ENCODE assay signal across 8 cellular contexts in the genomic region with DNA sequence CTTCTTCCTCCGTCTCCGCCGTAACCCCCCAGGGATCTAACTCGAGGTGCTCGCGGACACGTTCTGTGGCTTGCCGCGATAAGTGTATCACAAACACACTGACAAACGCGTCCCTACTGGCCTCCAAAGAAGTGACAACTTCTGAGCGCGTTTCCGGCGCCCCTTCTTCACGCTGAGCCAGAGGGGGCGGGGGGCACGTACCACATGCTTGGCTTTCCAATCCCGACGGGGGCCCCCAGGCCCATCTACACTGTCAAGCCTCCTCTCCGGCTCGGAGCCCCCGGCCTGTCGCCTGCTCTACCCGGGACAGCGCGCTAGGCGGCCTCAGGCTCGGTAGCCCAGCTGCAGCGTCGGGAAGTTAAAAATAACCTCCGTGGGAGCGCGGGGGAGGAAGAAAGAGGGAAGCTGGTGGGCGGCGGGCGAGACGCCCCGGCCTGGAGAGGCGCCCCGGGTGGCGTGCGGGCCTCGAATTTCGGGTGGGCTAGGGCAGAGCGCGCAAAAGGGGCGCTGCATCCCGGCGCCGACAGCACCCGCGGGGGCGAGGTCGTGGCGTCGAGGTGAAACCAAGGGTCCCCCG. TPM values are rescaled to one million over a fixed set of nuclear protein-coding genes. Genes with fewer than 3 reads are reported as not detected.
DNase-seq lines count a peak whose midpoint lies in the region; ATAC-seq and TF ChIP-seq lines count a peak whose summit lies in the region.

No MANE protein-coding gene starts in this region.

- peak; percentile 26 for TF ChIP-seq CTCF in AG09309 (IDR thresholded peaks at IDR 0.05; ENCODE audit: control insufficient read depth, insufficient read depth, low read depth, low read length, missing control alignments)

- H3K4me3 ChIP-seq in AG09309 (ENCODE audit: control insufficient read depth, low read depth, low read length) (peak overlapping the region; percentile 57), endocrine pancreas (ENCODE audit: control insufficient read depth, insufficient read depth, low read length) (no peak overlapping the region), mucosa of rectum (ENCODE audit: low read length in 2 of 2) (peak overlapping the region; percentile 67 to 69)
- H3K4me3 ChIP-seq in Jurkat, Clone E6-1 (ENCODE audit: low read length): peak overlapping the region; percentile 54

- H3K9me3 ChIP-seq in endocrine pancreas (ENCODE audit: control insufficient read depth, low read length) (no peaks in the 10 kb centered on the region), mucosa of rectum (ENCODE audit: control insufficient read depth in 2 of 2, low read length in 2 of 2) (no peaks in the 10 kb centered on the region)

- H3K36me3 ChIP-seq in endocrine pancreas (ENCODE audit: control insufficient read depth, insufficient read depth, low read length) (no peaks in the 10 kb centered on the region), mucosa of rectum (ENCODE audit: control insufficient read depth in 2 of 2, insufficient read depth in 2 of 2, low read length in 2 of 2) (no peaks in the 10 kb centered on the region)

- H3K4me1 ChIP-seq in endocrine pancreas (ENCODE audit: control insufficient read depth, insufficient read depth, low read length) (no peaks in the 10 kb centered on the region), mucosa of rectum (ENCODE audit: control insufficient read depth in 2 of 2, insufficient read depth in 2 of 2, low read length in 2 of 2) (peaks cover 27 to 32% of the 10 kb centered on the region in 2 donors)

- peak overlapping the region; percentile 79 for H3K9ac ChIP-seq in endocrine pancreas (ENCODE audit: control insufficient read depth, insufficient read depth, low read length)
- H3K9ac ChIP-seq in mucosa of rectum (ENCODE audit: low read depth in 1 of 2, low read length in 2 of 2): peak overlapping the region; percentile 56 to 63

- H3K27ac ChIP-seq in mucosa of rectum (ENCODE audit: low read depth in 2 of 2, low read length in 2 of 2): peak overlapping the region; percentile 48 to 56
- H3K27ac ChIP-seq in temporal lobe (ENCODE audit: low read depth, low read length): peak overlapping the region; percentile 38

- ATAC-seq in GM18907 (IDR thresholded peaks at IDR 0.05; ENCODE audit: unreplicated experiment): peak; percentile 11

- DNase-seq in AG09309 (ENCODE audit: low read depth) (no peak), medulla oblongata (ENCODE audit: extremely low spot score) (no peak)
- DNase-seq in Jurkat, Clone E6-1 (ENCODE audit: low read depth, low spot score): peak; percentile 47
- DNase-seq in activated CD4-positive, alpha-beta T cell treated with anti-CD3 and anti-CD28 coated beads, Interleukin-2, amount 50 U/mL, for 1 hour: peak; percentile 24

- H3K27me3 ChIP-seq in endocrine pancreas (ENCODE audit: control insufficient read depth, insufficient read depth, low read length): no peaks in the 10 kb centered on the region
- peaks cover 0 to 2% of the 10 kb centered on the region in 2 donors for H3K27me3 ChIP-seq in mucosa of rectum (ENCODE audit: control insufficient read depth in 2 of 2, insufficient read depth in 2 of 2, low read length in 2 of 2)

RNA-seq across cellular contexts. Expression of gene SPHK1, which starts 0.7 kb away (rescaled TPM):
- 26.3 TPM for polyA plus RNA-seq in Jurkat, Clone E6-1 (2012; ENCODE audit: insufficient read depth, insufficient read length)
- 2.5 TPM for total RNA-seq in temporal lobe

RNA-seq across cellular contexts. Expression of gene PRPSAP1, which starts 30.0 kb away (rescaled TPM):
- 74.2 TPM for polyA plus RNA-seq in Jurkat, Clone E6-1 (2012; ENCODE audit: insufficient read depth, insufficient read length)
- 53.6 TPM for total RNA-seq in temporal lobe

Comparison
In these comparisons a context has a peak if more than half of its experiments do, and no peak if none do; other contexts are left out.
1. DNase-seq: peak in Jurkat, Clone E6-1 (single experiment) and activated CD4-positive, alpha-beta T cell treated with anti-CD3 and anti-CD28 coated beads, Interleukin-2, amount 50 U/mL, for 1 hour (single experiment); none in AG09309 (single experiment) and medulla oblongata (single experiment).